ENCODE assay signal across 17 cellular contexts in genomic region chr7:119664601-119665000, GRCh38.
DNase-seq lines count a peak whose midpoint lies in the region; ATAC-seq and TF ChIP-seq lines count a peak whose summit lies in the region.
"Had no signal": no experiment of that assay in that cellular context is flagged by ENCODE, and none has a peak within 500 bp of the region (broad histone marks: within the 10 kb centered on the region; RNA-seq: fewer than 3 reads in every experiment).

No MANE protein-coding gene starts in this region.

- no peaks in the 10 kb centered on the region for H4K20me1 ChIP-seq in fibroblast of lung (ENCODE audit: control insufficient read depth, extremely low read depth, insufficient read depth, low read length)

- no peak for TF ChIP-seq EP300 in stomach (IDR thresholded peaks at IDR 0.05)

- no peaks in the 10 kb centered on the region for H3K27me3 ChIP-seq in SJSA1 (replicated peaks)
- no peaks in the 10 kb centered on the region for H3K27me3 ChIP-seq in fibroblast of lung (ENCODE audit: control insufficient read depth, insufficient read depth, low read length)
- H3K27me3 ChIP-seq in stomach: no peaks in the 10 kb centered on the region
- H3K27me3 ChIP-seq: cardiac muscle cell, esophagus muscularis mucosa had no signal

- intact Hi-C loops in stomach (cut with DNase I; ENCODE audit: low total_unique reads): no loop called here

- ATAC-seq in GM21367 (IDR thresholded peaks at IDR 0.05; ENCODE audit: unreplicated experiment) (no peak), HG02973 (IDR thresholded peaks at IDR 0.05; ENCODE audit: unreplicated experiment) (no peak)
- ATAC-seq: natural killer cell had no signal

- H3K27ac ChIP-seq in SJSA1: peak overlapping the region; percentile 31
- H3K27ac ChIP-seq in fibroblast of lung (ENCODE audit: insufficient read depth, low read length): no peak overlapping the region
- no peak overlapping the region for H3K27ac ChIP-seq in stomach
- H3K27ac ChIP-seq: cardiac muscle cell, esophagus muscularis mucosa had no signal

- no peak overlapping the region for H3K4me2 ChIP-seq in fibroblast of lung (ENCODE audit: extremely low read depth, insufficient read depth, low read length)

- H3K9ac ChIP-seq in fibroblast of lung (ENCODE audit: insufficient read depth, low read length): no peak overlapping the region

- no peak overlapping the region for H2AFZ ChIP-seq in fibroblast of lung (ENCODE audit: low read length)

- DNase-seq in ELR (ENCODE audit: low read depth) (peak; percentile 56), SJSA1 (ENCODE audit: low read depth in 1 of 2, low spot score in 2 of 2) (peak in 1 of 2 experiments; percentile 8), fibroblast of lung (ENCODE audit: low read depth in 2 of 2) (peak; percentile 45 to 85), pulmonary artery endothelial cell (ENCODE audit: low read depth, low spot score) (peak; percentile 1), stomach (no peak), NCI-H526 treated with DMSO at 0.1 percent for 48 hours (lab: John Stamatoyannopoulos, UW) (no peak)
- DNase-seq: activated CD4-positive, alpha-beta T cell treated with anti-CD3 and anti-CD28 coated beads, Interleukin-2, amount 50 U/mL, for 48 hours; CD4-positive, alpha-beta T cell; natural killer cell; NCI-H1436; RPMI8226; substantia nigra; T-helper 9 cell had no signal

- WGBS in stomach, 5 donors: 38 to 67% (median 63%) methylated on average over 1 of the region's 1 CpG

- TF ChIP-seq CTCF in fibroblast of lung (conservative IDR thresholded peaks at IDR 0.05 in 1 of 2, IDR thresholded peaks at IDR 0.05 in 1 of 2; ENCODE audit: low read depth in 1 of 2, low read length in 2 of 2) (no peak), stomach (IDR thresholded peaks at IDR 0.05) (no peak)

- no peak for TF ChIP-seq POLR2A in stomach (IDR thresholded peaks at IDR 0.05)

- no peaks in the 10 kb centered on the region for H3K4me1 ChIP-seq in SJSA1 (replicated peaks)
- H3K4me1 ChIP-seq in fibroblast of lung (ENCODE audit: control insufficient read depth, extremely low read depth, insufficient read depth, low read length): no peaks in the 10 kb centered on the region
- H3K4me1 ChIP-seq in stomach: no peaks in the 10 kb centered on the region
- H3K4me1 ChIP-seq: esophagus muscularis mucosa had no signal

- no peaks in the 10 kb centered on the region for H3K36me3 ChIP-seq in SJSA1
- no peaks in the 10 kb centered on the region for H3K36me3 ChIP-seq in fibroblast of lung (ENCODE audit: control insufficient read depth, insufficient read depth, low read length)
- no peaks in the 10 kb centered on the region for H3K36me3 ChIP-seq in stomach
- H3K36me3 ChIP-seq: cardiac muscle cell, esophagus muscularis mucosa had no signal

- no peaks in the 10 kb centered on the region for H3K79me2 ChIP-seq in fibroblast of lung (ENCODE audit: control insufficient read depth, insufficient read depth, low read length)

- H3K9me3 ChIP-seq in SJSA1 (replicated peaks) (no peaks in the 10 kb centered on the region), fibroblast of lung (ENCODE audit: control insufficient read depth, insufficient read depth, low read depth, low read length) (no peaks in the 10 kb centered on the region), stomach (peaks cover 0 to 7% (median 0%) of the 10 kb centered on the region in 4 donors)
- H3K9me3 ChIP-seq: esophagus muscularis mucosa had no signal

- H3K4me3 ChIP-seq in SJSA1 (no peak overlapping the region), fibroblast of lung (replicated peaks in 1 of 4; ENCODE audit: control extremely low read depth in 1 of 4, insufficient read depth in 1 of 4, low read depth in 3 of 4, low read length in 4 of 4) (no peak overlapping the region), stomach (no peak overlapping the region)
- H3K4me3 ChIP-seq: cardiac muscle cell, esophagus muscularis mucosa had no signal

Comparison
In these comparisons a context has a peak if more than half of its experiments do, and no peak if none do; other contexts are left out.
1. DNase-seq: peak in ELR (single experiment), fibroblast of lung (2 of 2) and pulmonary artery endothelial cell (single experiment); none in stomach (single experiment) and NCI-H526 treated with DMSO at 0.1 percent for 48 hours (single experiment).